25 cellular contexts compared by ENCODE assay signal in the genomic region with DNA sequence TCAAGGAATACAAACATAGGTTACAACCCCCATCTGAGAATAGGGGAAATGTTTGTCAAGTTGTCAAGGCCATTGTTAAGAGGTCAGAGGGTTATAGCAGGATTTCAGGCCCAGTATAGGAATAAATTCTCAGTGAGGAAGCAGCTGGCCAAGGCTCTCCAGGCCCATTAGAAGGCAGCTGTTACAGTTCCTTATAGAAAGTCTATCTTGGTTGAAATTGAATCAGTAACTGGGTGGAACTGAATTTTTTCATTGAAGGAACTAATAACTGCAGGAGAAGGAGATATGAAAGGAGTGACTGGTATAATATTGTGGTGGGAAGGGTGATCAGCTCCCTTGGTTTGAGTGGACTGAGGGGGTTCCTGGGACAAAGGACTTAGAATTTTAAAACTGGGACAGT.
DNase-seq lines count a peak whose midpoint lies in the region; ATAC-seq and TF ChIP-seq lines count a peak whose summit lies in the region.
"Had no signal": no experiment of that assay in that cellular context is flagged by ENCODE, and none has a peak within 500 bp of the region (broad histone marks: within the 10 kb centered on the region; RNA-seq: fewer than 3 reads in every experiment).

No MANE protein-coding gene starts in this region.

- H3K27me3 Mint-ChIP-seq in neural crest cell (ENCODE audit: low read depth): no peaks in the 10 kb centered on the region
- H3K27me3 Mint-ChIP-seq: CD4-positive, alpha-beta T cell; CD8-positive, alpha-beta memory T cell had no signal

- no peaks in the 10 kb centered on the region for H3K9me3 ChIP-seq in breast epithelium
- H3K9me3 ChIP-seq: A549, BE2C had no signal

- DNase-seq in MV-4-11 (lab: John Stamatoyannopoulos, UW) (peak; percentile 62), dermis blood vessel endothelial cell (peak; percentile 9), myocyte (ENCODE audit: low read depth) (peak; percentile 57), neural crest cell (ENCODE audit: low read depth, low spot score) (no peak), NCI-H345 (lab: John Stamatoyannopoulos, UW) (no peak), breast epithelium (ENCODE audit: low spot score in 2 of 2) (no peak)
- DNase-seq: 8988T; ACHN; AML-193; BE2C; CD4-positive, alpha-beta T cell; CD8-positive, alpha-beta memory T cell; DMS 273 treated with DMSO at 0.1 percent for 48 hours; DMS79; EL; GDM1; GM23248; H7; HCEC 1CT had no signal

- peaks cover 3% of the 10 kb centered on the region for H3K9me3 Mint-ChIP-seq in neural crest cell
- H3K9me3 Mint-ChIP-seq: CD4-positive, alpha-beta T cell had no signal

- ATAC-seq in HG02623 (IDR thresholded peaks at IDR 0.05; ENCODE audit: unreplicated experiment): no peak
- ATAC-seq in GM18867 (IDR thresholded peaks at IDR 0.05; ENCODE audit: unreplicated experiment): no peak
- ATAC-seq: A549, GM12878 had no signal

- no peak overlapping the region for H3K4me3 Mint-ChIP-seq in neural crest cell
- H3K4me3 Mint-ChIP-seq: CD14-positive monocyte; CD4-positive, alpha-beta T cell; CD8-positive, alpha-beta memory T cell had no signal

- no peaks in the 10 kb centered on the region for H3K27me3 ChIP-seq in breast epithelium
- H3K27me3 ChIP-seq: BE2C; BLaER1 treated with 17β-estradiol and CSF1 and Interleukin-3, amounts not matched to agents 10 nM and 100 nM had no signal

- no peak for TF ChIP-seq POLR2A in breast epithelium (IDR thresholded peaks at IDR 0.05)

- peak overlapping the region; percentile 63 for H3K27ac Mint-ChIP-seq in neural crest cell (ENCODE audit: unreplicated experiment)
- H3K27ac Mint-ChIP-seq: CD14-positive monocyte; CD4-positive, alpha-beta T cell; CD8-positive, alpha-beta memory T cell had no signal

- no peaks in the 10 kb centered on the region for H3K4me1 ChIP-seq in breast epithelium
- H3K4me1 ChIP-seq: A549, BE2C had no signal

- intact Hi-C loops in breast epithelium (cut with DNase I; ENCODE audit: low total_unique reads): no loop called here

- no peak overlapping the region for H3K27ac ChIP-seq in breast epithelium
- H3K27ac ChIP-seq: A549; BLaER1 treated with 17β-estradiol and CSF1 and Interleukin-3, amounts not matched to agents 10 nM and 100 nM; GM23248 had no signal

- no peak overlapping the region for H3K4me3 ChIP-seq in breast epithelium
- H3K4me3 ChIP-seq: A549; BLaER1 treated with 17β-estradiol and CSF1 and Interleukin-3, amounts not matched to agents 10 nM and 100 nM; GM12878; GM23248 had no signal

- no peaks in the 10 kb centered on the region for H3K36me3 Mint-ChIP-seq in neural crest cell (ENCODE audit: low read depth)
- H3K36me3 Mint-ChIP-seq: CD14-positive monocyte; CD8-positive, alpha-beta memory T cell had no signal

- H3K36me3 ChIP-seq in breast epithelium: no peaks in the 10 kb centered on the region
- H3K36me3 ChIP-seq: BE2C; BLaER1 treated with 17β-estradiol and CSF1 and Interleukin-3, amounts not matched to agents 10 nM and 100 nM had no signal

- TF ChIP-seq CTCF in neural crest cell (conservative IDR thresholded peaks at IDR 0.05) (no peak), breast epithelium (IDR thresholded peaks at IDR 0.05) (no peak)

- H3K4me1 Mint-ChIP-seq in neural crest cell: no peaks in the 10 kb centered on the region
- H3K4me1 Mint-ChIP-seq: CD14-positive monocyte; CD8-positive, alpha-beta memory T cell had no signal

Comparison
In these comparisons a context has a peak if more than half of its experiments do, and no peak if none do; other contexts are left out.
1. DNase-seq: peak in MV-4-11 (single experiment), dermis blood vessel endothelial cell (single experiment) and myocyte (single experiment); none in neural crest cell (single experiment), NCI-H345 (single experiment) and breast epithelium (0 of 2).